In the genomic region with DNA sequence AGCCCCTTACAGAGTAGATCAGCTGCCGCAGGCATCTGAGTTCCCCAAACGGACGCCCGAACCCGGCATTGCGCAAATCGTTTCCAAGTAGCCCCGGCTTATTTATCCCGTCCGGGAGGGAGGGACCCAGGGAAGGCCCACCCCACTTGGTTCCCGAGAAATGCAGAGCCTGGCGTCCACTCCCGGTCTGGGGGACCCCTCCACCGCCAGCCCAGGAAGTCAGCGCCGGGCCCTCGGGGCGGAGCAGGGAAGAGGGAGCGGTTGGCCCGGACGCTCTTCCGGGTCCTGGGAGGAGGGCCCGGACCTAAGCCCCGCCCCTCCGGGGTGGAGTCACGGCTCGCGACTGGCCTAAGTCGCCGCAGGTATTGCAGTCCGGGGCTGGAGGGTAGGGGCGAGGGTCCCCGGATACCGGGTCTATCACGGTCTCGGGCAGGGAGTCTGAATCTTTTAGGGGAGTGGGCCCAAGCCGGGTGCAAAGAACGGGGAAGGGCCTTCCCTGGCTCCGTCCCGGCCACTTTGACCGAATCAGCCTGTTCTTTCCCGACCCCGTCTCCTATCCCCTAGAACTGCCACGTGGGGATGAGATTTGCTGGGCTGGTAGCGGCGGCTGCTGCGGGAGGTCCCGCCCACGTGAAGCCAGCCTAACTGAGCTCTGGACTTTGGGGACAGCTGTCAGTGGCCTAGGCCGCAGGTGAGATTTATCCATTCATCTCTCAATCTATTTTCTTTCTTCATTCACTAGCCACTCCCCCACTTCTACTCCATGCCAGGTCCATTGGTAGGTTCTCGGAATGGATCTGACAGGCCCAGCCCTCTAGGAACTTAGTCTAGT, we compare ENCODE assay signal across 8 cellular contexts. TPM values are rescaled to one million over a fixed set of nuclear protein-coding genes. Genes with fewer than 3 reads are reported as not detected.
A peak's percentile ranks its signal among the peaks of the same experiment; 100 is the strongest.
DNase-seq lines count a peak whose midpoint lies in the region; ATAC-seq and TF ChIP-seq lines count a peak whose summit lies in the region.

A gene with protein sequence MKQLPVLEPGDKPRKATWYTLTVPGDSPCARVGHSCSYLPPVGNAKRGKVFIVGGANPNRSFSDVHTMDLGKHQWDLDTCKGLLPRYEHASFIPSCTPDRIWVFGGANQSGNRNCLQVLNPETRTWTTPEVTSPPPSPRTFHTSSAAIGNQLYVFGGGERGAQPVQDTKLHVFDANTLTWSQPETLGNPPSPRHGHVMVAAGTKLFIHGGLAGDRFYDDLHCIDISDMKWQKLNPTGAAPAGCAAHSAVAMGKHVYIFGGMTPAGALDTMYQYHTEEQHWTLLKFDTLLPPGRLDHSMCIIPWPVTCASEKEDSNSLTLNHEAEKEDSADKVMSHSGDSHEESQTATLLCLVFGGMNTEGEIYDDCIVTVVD (plus strand): TSS at position 327 of the 832 bp plus-strand sequence. CDS start 2,472 bp downstream, outside the sequence.

- intact Hi-C loops in activated T-helper 2 cell treated with anti-CD3 and anti-CD28 coated beads, Interferon-gamma antibody, Interleukin-2, Interleukin-4, amounts not matched to agents 10 μg/mL and 5 μg/mL and 100 μg/mL, durations not matched to agents 14 hours and 24 hours and 36 hours (cut with micrococcal nuclease), result loop anchor here (1.0 kb wide), 2 partner anchors 10 to 41 kb away; a partner anchor contains a TSS

- no peaks in the 10 kb centered on the region for H3K9me3 ChIP-seq in DOHH2 (ENCODE audit: control insufficient read depth, insufficient read depth, low read length)
- H3K9me3 ChIP-seq in GM23248 (ENCODE audit: low read depth), result no peaks in the 10 kb centered on the region

- CTCF ChIA-PET in RWPE1 (lab: Yijun Ruan, JAX), result interaction anchor here (0.6 kb wide), 1 partner anchor 184 kb away, joined by 4 read pairs; no protein-coding TSS in a partner anchor

- H3K4me1 Mint-ChIP-seq in activated T-helper 2 cell treated with anti-CD3 and anti-CD28 coated beads, Interferon-gamma antibody, Interleukin-2, Interleukin-4, amounts not matched to agents 10 μg/mL and 5 μg/mL and 100 μg/mL, durations not matched to agents 14 hours and 24 hours and 36 hours (ENCODE audit: low read depth), result peaks cover 16% of the 10 kb centered on the region
- peaks cover 10 to 14% of the 10 kb centered on the region in 2 donors for H3K4me1 Mint-ChIP-seq in natural killer cell treated with Interleukin-12 subunit alpha and Interleukin-12 subunit beta and Interleukin-15 and Interleukin-18, amount 100 ng/mL, for 72 hours (ENCODE audit: low read depth in 2 of 2)

- 0 to 2% methylated on average over 38 to 46 of the region's 51 CpGs for WGBS in GM23248 (ENCODE audit: low coverage in 1 of 2, low lambda C conversion rate in 2 of 2, missing lambda C conversion rate in 2 of 2), 2 experiments

- H3K27ac ChIP-seq in DOHH2 (ENCODE audit: low read depth, low read length) (peak within 1 kb of the TSS; percentile 65), GM23248 (peak within 1 kb of the TSS; percentile 93), RWPE1 (peak within 1 kb of the TSS; percentile 95)

- H3K4me3 ChIP-seq in DOHH2 (ENCODE audit: low read length) (peak within 1 kb of the TSS; percentile 76), GM23248 (peak within 1 kb of the TSS; percentile 92)

- H3K79me2 ChIP-seq in DOHH2 (ENCODE audit: control insufficient read depth, low read length) (peaks cover 12% of the 10 kb centered on the region), GM23248 (ENCODE audit: insufficient read depth) (peaks cover 16% of the 10 kb centered on the region)

- H4K20me1 ChIP-seq in DOHH2 (ENCODE audit: control insufficient read depth, insufficient read depth, low read depth, low read length) (no peaks in the 10 kb centered on the region), GM23248 (ENCODE audit: insufficient read depth) (no peaks in the 10 kb centered on the region)

- peak within 1 kb of the TSS; percentile 88 for H3K9ac ChIP-seq in GM23248

- peak within 1 kb of the TSS; percentile 91 for H3K4me3 Mint-ChIP-seq in activated T-helper 2 cell treated with anti-CD3 and anti-CD28 coated beads, Interferon-gamma antibody, Interleukin-2, Interleukin-4, amounts not matched to agents 10 μg/mL and 5 μg/mL and 100 μg/mL, durations not matched to agents 14 hours and 24 hours and 36 hours (ENCODE audit: low read depth)
- H3K4me3 Mint-ChIP-seq in natural killer cell treated with Interleukin-12 subunit alpha and Interleukin-12 subunit beta and Interleukin-15 and Interleukin-18, amount 100 ng/mL, for 72 hours, result peak within 1 kb of the TSS; percentile 86

- H3K27me3 Mint-ChIP-seq in activated T-helper 2 cell treated with anti-CD3 and anti-CD28 coated beads, Interferon-gamma antibody, Interleukin-2, Interleukin-4, amounts not matched to agents 10 μg/mL and 5 μg/mL and 100 μg/mL, durations not matched to agents 14 hours and 24 hours and 36 hours (ENCODE audit: low read depth), result peaks cover 5% of the 10 kb centered on the region
- H3K27me3 Mint-ChIP-seq in natural killer cell treated with Interleukin-12 subunit alpha and Interleukin-12 subunit beta and Interleukin-15 and Interleukin-18, amount 100 ng/mL, for 72 hours, result peaks cover 0 to 4% of the 10 kb centered on the region in 2 donors

- H3K4me1 ChIP-seq in DOHH2 (ENCODE audit: control insufficient read depth, low read length) (peaks cover 17% of the 10 kb centered on the region), GM23248 (ENCODE audit: insufficient read depth) (no peaks in the 10 kb centered on the region)

- H3K4me2 ChIP-seq in DOHH2 (ENCODE audit: low read length) (peak within 1 kb of the TSS; percentile 92), GM23248 (ENCODE audit: unreplicated experiment) (peak within 1 kb of the TSS; percentile 90)

- peaks cover 8% of the 10 kb centered on the region; the same call in 1 of the 2 replicates for H3F3A ChIP-seq in DOHH2 (ENCODE audit: control insufficient read depth, insufficient read depth)
- H3F3A ChIP-seq in GM23248 (ENCODE audit: insufficient read depth), result 0 out of 2 replicates have a peak, but pooled peaks cover 4% of the 10 kb centered on the region

- peak within 1 kb of the TSS; percentile 88 for H3K27ac Mint-ChIP-seq in activated T-helper 2 cell treated with anti-CD3 and anti-CD28 coated beads, Interferon-gamma antibody, Interleukin-2, Interleukin-4, amounts not matched to agents 10 μg/mL and 5 μg/mL and 100 μg/mL, durations not matched to agents 14 hours and 24 hours and 36 hours
- H3K27ac Mint-ChIP-seq in natural killer cell treated with Interleukin-12 subunit alpha and Interleukin-12 subunit beta and Interleukin-15 and Interleukin-18, amount 100 ng/mL, for 72 hours, result peak within 1 kb of the TSS; percentile 74 to 91

- no peaks in the 10 kb centered on the region for H3K9me3 Mint-ChIP-seq in activated T-helper 2 cell treated with anti-CD3 and anti-CD28 coated beads, Interferon-gamma antibody, Interleukin-2, Interleukin-4, amounts not matched to agents 10 μg/mL and 5 μg/mL and 100 μg/mL, durations not matched to agents 14 hours and 24 hours and 36 hours
- no peaks in the 10 kb centered on the region for H3K9me3 Mint-ChIP-seq in natural killer cell treated with Interleukin-12 subunit alpha and Interleukin-12 subunit beta and Interleukin-15 and Interleukin-18, amount 100 ng/mL, for 72 hours

- in situ Hi-C loops in GM23248 (cut with MboI), result no loop called here

- H3K36me3 Mint-ChIP-seq in activated T-helper 2 cell treated with anti-CD3 and anti-CD28 coated beads, Interferon-gamma antibody, Interleukin-2, Interleukin-4, amounts not matched to agents 10 μg/mL and 5 μg/mL and 100 μg/mL, durations not matched to agents 14 hours and 24 hours and 36 hours (ENCODE audit: low read depth), result peaks cover 24% of the 10 kb centered on the region
- peaks cover 5% of the 10 kb centered on the region for H3K36me3 Mint-ChIP-seq in natural killer cell treated with Interleukin-12 subunit alpha and Interleukin-12 subunit beta and Interleukin-15 and Interleukin-18, amount 100 ng/mL, for 72 hours

- peak within 1 kb of the TSS; percentile 93 for H2AFZ ChIP-seq in GM23248

- POLR2A ChIA-PET in RWPE1 (lab: Yijun Ruan, JAX; ENCODE audit: low non-redundant PET), result interaction anchor here (0.6 kb wide), 1 partner anchor 10 kb away, joined by 7 read pairs; no protein-coding TSS in a partner anchor

- DNase-seq in GM23248, result peak; percentile 96
- DNase-seq in Kasumi-1 (lab: John Stamatoyannopoulos, UW), result peak; percentile 90 to 91
- peak; percentile 98 for DNase-seq in RWPE1 (ENCODE audit: low spot score)
- peak; percentile 88 for DNase-seq in activated T-helper 2 cell treated with anti-CD3 and anti-CD28 coated beads, Interferon-gamma antibody, Interleukin-2, Interleukin-4, amounts not matched to agents 10 μg/mL and 5 μg/mL and 100 μg/mL, durations not matched to agents 14 hours and 24 hours and 36 hours (ENCODE audit: low spot score)
- peak; percentile 94 for DNase-seq in fibroblast of peridontal ligament (ENCODE audit: extremely low read depth)
- DNase-seq in natural killer cell treated with Interleukin-12 subunit alpha and Interleukin-12 subunit beta and Interleukin-15 and Interleukin-18, amount 100 ng/mL, for 72 hours (ENCODE audit: low spot score), result peak; percentile 94
- peak; percentile 97 for DNase-seq in stimulated activated naive CD8-positive, alpha-beta T cell treated with anti-CD3 and anti-CD28 coated beads, Interleukin-15, Interleukin-2, amounts not matched to agents 100 U/mL and 50 U/mL, for 24 hours

- H3K36me3 ChIP-seq in DOHH2 (ENCODE audit: control insufficient read depth, low read length) (peaks cover 15% of the 10 kb centered on the region), GM23248 (ENCODE audit: low read depth) (peaks cover 5% of the 10 kb centered on the region; the same call in 1 of the 2 replicates)

- H3K9me2 ChIP-seq in DOHH2 (replicated peaks; ENCODE audit: control insufficient read depth, low read length), result no peaks in the 10 kb centered on the region
- H3K9me2 ChIP-seq in GM23248 (ENCODE audit: insufficient read depth), result no peaks in the 10 kb centered on the region

- TF ChIP-seq CTCF in DOHH2 (IDR thresholded peaks at IDR 0.05; ENCODE audit: low read depth, low read length, poor library complexity, severe bottlenecking), result no peak
- TF ChIP-seq CTCF in RWPE1 (conservative IDR thresholded peaks at IDR 0.05; ENCODE audit: low read depth), result no peak

- ATAC-seq in natural killer cell treated with Interleukin-12 subunit alpha and Interleukin-12 subunit beta and Interleukin-15 and Interleukin-18, amount 100 ng/mL, for 72 hours, result peak; percentile 99 to 100
- ATAC-seq in stimulated activated naive CD8-positive, alpha-beta T cell treated with anti-CD3 and anti-CD28 coated beads, Interleukin-15, Interleukin-2, amounts not matched to agents 100 U/mL and 50 U/mL, for 24 hours, result peak; percentile 99

- H3K27me3 ChIP-seq in DOHH2 (ENCODE audit: control insufficient read depth, low read length), result 0 out of 2 replicates have a peak, but pooled peaks cover 3% of the 10 kb centered on the region
- H3K27me3 ChIP-seq in GM23248 (replicated peaks; ENCODE audit: insufficient read depth), result no peaks in the 10 kb centered on the region

RNA-seq across cellular contexts. Expression of the gene that starts here (rescaled TPM):
- total RNA-seq in GM23248 (2014; rRNA removed; shearing (Covaris generic)), result 25.0 and 29.3 TPM in 2 replicates
- 37.7 and 38.9 TPM in 2 replicates for polyA plus RNA-seq in GM23248 (2016; fragmentation: Nextera tagmentation; extraction: Ambion mirVana)
- 32.8 and 34.0 TPM in 2 replicates for total RNA-seq in activated T-helper 2 cell treated with anti-CD3 and anti-CD28 coated beads, Interferon-gamma antibody, Interleukin-2, Interleukin-4, amounts not matched to agents 10 μg/mL and 5 μg/mL and 100 μg/mL, durations not matched to agents 14 hours and 24 hours and 36 hours
- 10 to 100 TPM; 24.1 to 36.7 TPM for total RNA-seq in natural killer cell treated with Interleukin-12 subunit alpha and Interleukin-12 subunit beta and Interleukin-15 and Interleukin-18, amount 100 ng/mL, for 72 hours

Comparison
In these comparisons a context has a peak if more than half of its experiments do, and no peak if none do; other contexts are left out.
1. Peak in every context shown above with its lines: DNase-seq, ATAC-seq, H3K4me3 ChIP-seq and H3K27ac ChIP-seq.